Comparison of ENCODE assay signal across 8 cellular contexts in the genomic region with DNA sequence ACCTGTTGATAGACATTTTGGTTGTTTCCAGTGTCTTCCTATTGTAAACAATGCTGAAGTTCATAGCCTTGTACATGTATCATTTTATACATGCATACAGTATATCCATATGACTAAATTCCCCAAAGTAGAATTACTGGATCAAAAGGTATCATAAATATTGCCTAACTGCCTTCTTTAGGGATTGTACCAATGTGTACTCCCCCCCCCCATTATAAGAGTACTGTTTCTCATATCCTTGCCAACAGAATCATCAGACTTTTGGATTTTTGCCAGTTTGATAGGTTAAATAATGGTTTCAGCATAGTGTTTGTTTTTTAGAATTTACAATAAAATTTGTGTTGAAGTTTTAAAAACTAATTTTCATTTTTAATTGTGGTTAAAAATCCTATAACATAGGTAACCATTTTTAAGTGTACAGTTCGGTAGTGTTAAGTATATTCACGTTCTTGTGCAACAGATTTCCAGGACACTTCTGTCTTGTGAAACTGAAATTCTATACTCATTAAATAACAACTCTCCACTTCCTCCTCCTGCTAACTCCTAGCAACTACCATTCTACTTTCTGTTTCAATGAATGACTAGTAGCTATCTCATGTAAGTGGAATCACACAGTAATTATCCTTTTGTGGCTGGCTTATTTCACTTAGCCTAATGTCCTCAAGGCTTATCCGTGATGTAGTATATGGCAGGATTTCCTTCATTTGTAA. TPM values are rescaled to one million over a fixed set of nuclear protein-coding genes. Genes with fewer than 3 reads are reported as not detected.
DNase-seq lines count a peak whose midpoint lies in the region; ATAC-seq and TF ChIP-seq lines count a peak whose summit lies in the region.

No MANE protein-coding gene starts in this region.

- no peaks in the 10 kb centered on the region for H4K20me1 ChIP-seq in smooth muscle cell (ENCODE audit: low read depth)

- H3K9me3 ChIP-seq in smooth muscle cell (replicated peaks; ENCODE audit: low read depth): no peaks in the 10 kb centered on the region
- no peaks in the 10 kb centered on the region for H3K9me3 ChIP-seq in tibial artery

- no peaks in the 10 kb centered on the region for H3F3A ChIP-seq in smooth muscle cell (ENCODE audit: low read depth)

- TF ChIP-seq CTCF in epithelial cell of esophagus (IDR thresholded peaks at IDR 0.05; ENCODE audit: insufficient read depth, low read depth, low read length, missing control alignments): no peak
- no peak for TF ChIP-seq CTCF in smooth muscle cell (IDR thresholded peaks at IDR 0.05; ENCODE audit: borderline replicate concordance, insufficient read depth, poor library complexity, severe bottlenecking)
- TF ChIP-seq CTCF in tibial artery (IDR thresholded peaks at IDR 0.05): no peak

- H3K9ac ChIP-seq in smooth muscle cell (ENCODE audit: low read depth): no peak overlapping the region

- no peaks in the 10 kb centered on the region for H3K4me1 ChIP-seq in smooth muscle cell (ENCODE audit: low read depth)
- no peaks in the 10 kb centered on the region for H3K4me1 ChIP-seq in tibial artery

- no peak overlapping the region for H3K4me2 ChIP-seq in smooth muscle cell

- H3K27me3 ChIP-seq in smooth muscle cell (ENCODE audit: low read depth): no peaks in the 10 kb centered on the region
- no peaks in the 10 kb centered on the region for H3K27me3 ChIP-seq in tibial artery

- no peak overlapping the region for H2AFZ ChIP-seq in smooth muscle cell (ENCODE audit: low read depth)

- no peaks in the 10 kb centered on the region for H3K79me2 ChIP-seq in smooth muscle cell (ENCODE audit: low read depth)

- peak; percentile 89 for ATAC-seq in GM19397 (IDR thresholded peaks at IDR 0.05; ENCODE audit: unreplicated experiment)
- peak; percentile 98 for ATAC-seq in HG03378 (IDR thresholded peaks at IDR 0.05; ENCODE audit: unreplicated experiment)

- H3K27ac ChIP-seq in smooth muscle cell (ENCODE audit: low read depth): peak overlapping the region; percentile 46
- H3K27ac ChIP-seq in tibial artery: no peak overlapping the region

- peak; percentile 98 for DNase-seq in DMS153 treated with DMSO at 0.1 percent for 48 hours (lab: John Stamatoyannopoulos, UW; ENCODE audit: unreplicated experiment)
- peak; percentile 21 to 78 for DNase-seq in NCI-H524 (lab: John Stamatoyannopoulos, UW)
- peak; percentile 95 for DNase-seq in epithelial cell of esophagus (ENCODE audit: low read depth)
- DNase-seq in smooth muscle cell (lab: John Stamatoyannopoulos, UW; ENCODE audit: unreplicated experiment): no peak
- DNase-seq in head of caudate nucleus: no peak
- DNase-seq in tibial artery: no peak

- WGBS in smooth muscle cell (ENCODE audit: low lambda C conversion rate): 79% methylated on average over 3 of the region's 3 CpGs

- no peaks in the 10 kb centered on the region for H3K36me3 ChIP-seq in smooth muscle cell (ENCODE audit: low read depth)
- H3K36me3 ChIP-seq in tibial artery: no peaks in the 10 kb centered on the region

- H3K4me3 ChIP-seq in epithelial cell of esophagus (ENCODE audit: low read length) (no peak overlapping the region), smooth muscle cell (no peak overlapping the region), tibial artery (no peak overlapping the region)

- intact Hi-C loops in head of caudate nucleus (cut with DNase I) (no loop called here), tibial artery (cut with DNase I; ENCODE audit: low total_unique reads) (no loop called here)

RNA-seq across cellular contexts. Expression of gene MAP3K13, which starts 30.8 kb away (rescaled TPM):
- 27.1 and 28.5 TPM in 2 replicates for total RNA-seq in smooth muscle cell
- polyA plus RNA-seq in smooth muscle cell: 49.9 and 65.4 TPM in 2 replicates

Comparison
In these comparisons a context has a peak if more than half of its experiments do, and no peak if none do; other contexts are left out.
1. DNase-seq: peak in DMS153 treated with DMSO at 0.1 percent for 48 hours (single experiment), NCI-H524 (2 of 2) and epithelial cell of esophagus (single experiment); none in smooth muscle cell (single experiment), head of caudate nucleus (0 of 42) and tibial artery (0 of 2).